ENCODE assay signal across 8 cellular contexts in the genomic region with DNA sequence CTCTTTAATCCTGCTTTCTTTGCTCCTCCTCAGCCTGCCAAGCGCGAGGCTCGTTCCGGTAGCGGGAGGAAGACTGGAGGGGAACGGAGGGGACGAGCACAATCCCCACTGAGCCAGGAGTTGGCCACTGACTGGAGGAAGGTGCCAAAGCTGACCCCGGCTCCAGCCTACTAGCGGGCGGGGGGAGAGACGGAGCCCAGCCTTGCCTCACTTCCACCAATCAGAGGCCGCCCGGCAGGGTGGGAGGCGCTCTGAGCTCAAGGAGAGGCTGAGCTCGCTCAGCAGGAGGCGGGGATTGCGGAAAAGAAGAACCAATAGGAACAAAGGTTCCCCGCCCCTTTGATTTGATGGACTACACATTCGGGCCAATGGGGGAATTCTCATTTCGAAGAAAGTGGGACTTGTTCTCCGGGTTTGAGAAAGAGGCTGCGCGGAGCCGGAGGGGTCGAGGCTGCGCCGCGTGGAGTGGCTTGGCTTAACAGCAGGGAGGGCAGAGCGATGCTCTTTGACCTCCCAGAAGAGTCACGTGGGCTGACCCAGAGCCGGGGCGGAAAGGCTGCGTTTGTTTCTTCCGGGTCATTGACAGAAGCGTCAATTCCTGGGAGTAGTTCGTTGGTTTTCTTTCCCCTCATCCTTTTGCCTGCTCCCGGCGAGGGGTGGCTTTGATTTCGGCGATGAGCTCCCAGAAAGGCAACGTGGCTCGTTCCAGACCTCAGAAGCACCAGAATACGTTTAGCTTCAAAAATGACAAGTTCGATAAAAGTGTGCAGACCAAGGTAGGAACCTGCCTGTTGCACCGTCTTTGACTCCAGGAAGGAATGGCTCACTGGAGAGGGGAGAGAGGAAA. TPM values are rescaled to one million over a fixed set of nuclear protein-coding genes. Genes with fewer than 3 reads are reported as not detected.
A peak's percentile ranks its signal among the peaks of the same experiment; 100 is the strongest.
DNase-seq lines count a peak whose midpoint lies in the region; ATAC-seq, FAIRE-seq and TF ChIP-seq lines count a peak whose summit lies in the region.

A gene (minus strand): TSS at position 133 of the 847 bp plus-strand sequence. CDS start 36,113 bp downstream, outside the sequence.
A gene with protein sequence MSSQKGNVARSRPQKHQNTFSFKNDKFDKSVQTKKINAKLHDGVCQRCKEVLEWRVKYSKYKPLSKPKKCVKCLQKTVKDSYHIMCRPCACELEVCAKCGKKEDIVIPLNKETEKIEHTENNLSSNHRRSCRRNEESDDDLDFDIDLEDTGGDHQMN (plus strand): TSS at position 579 of the 847 bp plus-strand sequence. CDS start 96 bp downstream, at position 675.

- peak; percentile 99 for DNase-seq in GM12865 (ENCODE audit: low read depth)
- peak; percentile 99 for DNase-seq in NCI-H1417 treated with DMSO at 0.1 percent for 48 hours (lab: John Stamatoyannopoulos, UW)
- peak; percentile 94 for DNase-seq in T follicular helper cell (ENCODE audit: low read depth)
- DNase-seq in adipocyte (ENCODE audit: low read depth) = peak; percentile 100
- DNase-seq in Right ventricle myocardium superior = peak; percentile 99
- DNase-seq in pancreas = peak; percentile 95 to 99 (median 98)
- peak; percentile 99 for DNase-seq in tibial artery

- intact Hi-C loops in Right ventricle myocardium superior (cut with DNase I) = loop anchor here (10.0 kb wide), 1 partner anchor 96 kb away; no protein-coding TSS in a partner anchor
- intact Hi-C loops in pancreas (cut with DNase I) = no loop called here
- intact Hi-C loops in tibial artery (cut with DNase I; ENCODE audit: low total_unique reads) = loop anchor here (10.0 kb wide), 1 partner anchor 96 kb away; no protein-coding TSS in a partner anchor

- no peaks in the 10 kb centered on the region for H3K27me3 ChIP-seq in adipocyte (replicated peaks; ENCODE audit: control insufficient read depth, insufficient read depth, low read length)
- no peaks in the 10 kb centered on the region for H3K27me3 ChIP-seq in pancreas
- no peaks in the 10 kb centered on the region for H3K27me3 ChIP-seq in tibial artery

- 1% methylated on average over 45 of the region's 45 CpGs for WGBS in pancreas, 2 donors

- peak; percentile 98 for FAIRE-seq in pancreas (lab: Jason Lieb, UNC)

- H3K27ac ChIP-seq in pancreas (peak within 1 kb of the TSS; percentile 69 to 96 (median 92)), tibial artery (peak within 1 kb of the TSS; percentile 85 to 94)

- H3K4me1 ChIP-seq in adipocyte (ENCODE audit: control insufficient read depth, insufficient read depth, low read length) (peaks cover 31% of the 10 kb centered on the region), pancreas (peaks cover 9 to 33% (median 17%) of the 10 kb centered on the region in 3 donors), tibial artery (peaks cover 0 to 66% (median 22%) of the 10 kb centered on the region in 4 donors)

- H3K4me3 ChIP-seq in GM12865 (ENCODE audit: low read depth, low read length) = peak within 1 kb of the TSS; percentile 70
- peak within 1 kb of the TSS; percentile 97 for H3K4me3 ChIP-seq in adipocyte (ENCODE audit: low read length)
- H3K4me3 ChIP-seq in pancreas = peak within 1 kb of the TSS; percentile 87 to 99 (median 94)
- peak within 1 kb of the TSS; percentile 78 to 95 for H3K4me3 ChIP-seq in tibial artery

- H3K36me3 ChIP-seq in adipocyte (ENCODE audit: control insufficient read depth, insufficient read depth, low read length, severe bottlenecking) (no peaks in the 10 kb centered on the region), pancreas (no peaks in the 10 kb centered on the region), tibial artery (no peaks in the 10 kb centered on the region)

- peak within 1 kb of the TSS; percentile 97 for H3K9ac ChIP-seq in adipocyte (ENCODE audit: low read length)

- no peak for TF ChIP-seq CTCF in GM12865 (IDR thresholded peaks at IDR 0.05; ENCODE audit: insufficient read depth, low read depth, low read length, missing control alignments)
- no peak for TF ChIP-seq CTCF in pancreas (IDR thresholded peaks at IDR 0.05)
- TF ChIP-seq CTCF in tibial artery (IDR thresholded peaks at IDR 0.05) = peak in 1 of 2 experiments; percentile 20

- peak; percentile 95 for ATAC-seq in HG02763 (IDR thresholded peaks at IDR 0.05; ENCODE audit: unreplicated experiment)
- ATAC-seq in Right ventricle myocardium superior (ENCODE audit: poor library complexity) = peak; percentile 98
- peak; percentile 95 to 98 (median 96) for ATAC-seq in pancreas

- H3K9me3 ChIP-seq in adipocyte (ENCODE audit: control insufficient read depth, low read length) (no peaks in the 10 kb centered on the region), pancreas (no peaks in the 10 kb centered on the region), tibial artery (no peaks in the 10 kb centered on the region)

RNA-seq across cellular contexts. Expression of the first gene that starts in this region (rescaled TPM):
- total RNA-seq in Right ventricle myocardium superior (10.8 TPM), pancreas (1 to 10 TPM; 3.7 to 9.7 (median 5.9) TPM)
- 1 to 10 TPM; 1.9 to 5.0 TPM for polyA plus RNA-seq in pancreas

RNA-seq across cellular contexts. Expression of the second gene that starts in this region (rescaled TPM):
- 7.1 TPM for total RNA-seq in Right ventricle myocardium superior
- total RNA-seq in pancreas = 1 to 10 TPM; 3.9 to 6.9 (median 5.6) TPM
- 10 to 100 TPM in 1 of 2 donors, 1 to 10 TPM in 1; 4.7 to 10.0 TPM for polyA plus RNA-seq in pancreas

Comparison
In these comparisons a context has a peak if more than half of its experiments do, and no peak if none do; other contexts are left out.
1. Peak in every context shown above with its lines: DNase-seq, ATAC-seq, H3K4me3 ChIP-seq and H3K27ac ChIP-seq.
2. intact Hi-C loops: an anchor here in Right ventricle myocardium superior (10.0 kb wide) and tibial artery (10.0 kb wide); none called in pancreas.